ENCODE assay signal across 1 cellular context in the genomic region with DNA sequence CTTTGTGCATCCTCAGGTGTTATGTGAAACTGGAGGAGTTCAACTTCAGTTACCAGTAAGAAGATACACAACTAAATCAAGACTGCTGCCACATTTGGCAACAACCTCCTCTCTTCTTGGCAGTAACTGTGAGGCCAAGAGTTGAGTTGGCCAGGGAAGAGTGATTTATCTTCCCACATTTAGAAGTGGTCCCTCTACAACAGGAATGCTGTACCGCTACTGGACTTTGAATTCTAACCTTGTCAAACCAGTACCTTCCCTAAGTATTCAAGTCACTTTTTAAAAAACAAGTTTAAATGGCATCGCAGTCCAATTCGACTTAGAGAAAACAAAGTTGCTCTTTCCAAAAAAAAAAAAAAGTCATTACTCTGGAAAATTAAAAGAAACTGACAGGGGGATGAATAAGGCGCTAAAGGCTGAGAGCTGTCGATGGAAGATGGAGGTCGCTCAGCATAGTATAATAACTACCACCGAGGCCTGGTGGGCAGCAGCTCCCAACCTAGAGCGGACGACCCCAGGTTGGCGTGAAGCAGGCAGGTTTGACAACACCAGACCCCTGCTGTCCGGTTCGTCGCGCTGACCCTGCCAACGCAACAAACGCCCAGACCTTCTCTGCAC.
TF ChIP-seq lines count a peak whose summit lies in the region.

No MANE protein-coding gene starts in this region.

TF ChIP-seq in HepG2, 621 proteins besides CTCF, POLR2A, EP300 and RAD21 (continued from another document and continues in another):
- TF ChIP-seq, protein P1, sequence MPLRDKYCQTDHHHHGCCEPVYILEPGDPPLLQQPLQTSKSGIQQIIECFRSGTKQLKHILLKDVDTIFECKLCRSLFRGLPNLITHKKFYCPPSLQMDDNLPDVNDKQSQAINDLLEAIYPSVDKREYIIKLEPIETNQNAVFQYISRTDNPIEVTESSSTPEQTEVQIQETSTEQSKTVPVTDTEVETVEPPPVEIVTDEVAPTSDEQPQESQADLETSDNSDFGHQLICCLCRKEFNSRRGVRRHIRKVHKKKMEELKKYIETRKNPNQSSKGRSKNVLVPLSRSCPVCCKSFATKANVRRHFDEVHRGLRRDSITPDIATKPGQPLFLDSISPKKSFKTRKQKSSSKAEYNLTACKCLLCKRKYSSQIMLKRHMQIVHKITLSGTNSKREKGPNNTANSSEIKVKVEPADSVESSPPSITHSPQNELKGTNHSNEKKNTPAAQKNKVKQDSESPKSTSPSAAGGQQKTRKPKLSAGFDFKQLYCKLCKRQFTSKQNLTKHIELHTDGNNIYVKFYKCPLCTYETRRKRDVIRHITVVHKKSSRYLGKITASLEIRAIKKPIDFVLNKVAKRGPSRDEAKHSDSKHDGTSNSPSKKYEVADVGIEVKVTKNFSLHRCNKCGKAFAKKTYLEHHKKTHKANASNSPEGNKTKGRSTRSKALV (CRISPR knock-in tag; IDR thresholded peaks at IDR 0.05), result 0 out of 2 replicates have a peak, but pooled peaks have one; percentile 41
- TF ChIP-seq SP1 (IDR thresholded peaks at IDR 0.05), result no peak
- TF ChIP-seq SP1 (CRISPR knock-in tag; IDR thresholded peaks at IDR 0.05), result 0 out of 2 replicates have a peak, but pooled peaks have one; percentile 28
- 0 out of 2 replicates have a peak, but pooled peaks have one; percentile 45 for TF ChIP-seq ZNF20 (CRISPR knock-in tag; IDR thresholded peaks at IDR 0.05)
- TF ChIP-seq ZNF790 (CRISPR knock-in tag; IDR thresholded peaks at IDR 0.05; ENCODE audit: borderline replicate concordance), result 0 out of 2 replicates have a peak, but pooled peaks have one; percentile 22
- TF ChIP-seq, protein P2, sequence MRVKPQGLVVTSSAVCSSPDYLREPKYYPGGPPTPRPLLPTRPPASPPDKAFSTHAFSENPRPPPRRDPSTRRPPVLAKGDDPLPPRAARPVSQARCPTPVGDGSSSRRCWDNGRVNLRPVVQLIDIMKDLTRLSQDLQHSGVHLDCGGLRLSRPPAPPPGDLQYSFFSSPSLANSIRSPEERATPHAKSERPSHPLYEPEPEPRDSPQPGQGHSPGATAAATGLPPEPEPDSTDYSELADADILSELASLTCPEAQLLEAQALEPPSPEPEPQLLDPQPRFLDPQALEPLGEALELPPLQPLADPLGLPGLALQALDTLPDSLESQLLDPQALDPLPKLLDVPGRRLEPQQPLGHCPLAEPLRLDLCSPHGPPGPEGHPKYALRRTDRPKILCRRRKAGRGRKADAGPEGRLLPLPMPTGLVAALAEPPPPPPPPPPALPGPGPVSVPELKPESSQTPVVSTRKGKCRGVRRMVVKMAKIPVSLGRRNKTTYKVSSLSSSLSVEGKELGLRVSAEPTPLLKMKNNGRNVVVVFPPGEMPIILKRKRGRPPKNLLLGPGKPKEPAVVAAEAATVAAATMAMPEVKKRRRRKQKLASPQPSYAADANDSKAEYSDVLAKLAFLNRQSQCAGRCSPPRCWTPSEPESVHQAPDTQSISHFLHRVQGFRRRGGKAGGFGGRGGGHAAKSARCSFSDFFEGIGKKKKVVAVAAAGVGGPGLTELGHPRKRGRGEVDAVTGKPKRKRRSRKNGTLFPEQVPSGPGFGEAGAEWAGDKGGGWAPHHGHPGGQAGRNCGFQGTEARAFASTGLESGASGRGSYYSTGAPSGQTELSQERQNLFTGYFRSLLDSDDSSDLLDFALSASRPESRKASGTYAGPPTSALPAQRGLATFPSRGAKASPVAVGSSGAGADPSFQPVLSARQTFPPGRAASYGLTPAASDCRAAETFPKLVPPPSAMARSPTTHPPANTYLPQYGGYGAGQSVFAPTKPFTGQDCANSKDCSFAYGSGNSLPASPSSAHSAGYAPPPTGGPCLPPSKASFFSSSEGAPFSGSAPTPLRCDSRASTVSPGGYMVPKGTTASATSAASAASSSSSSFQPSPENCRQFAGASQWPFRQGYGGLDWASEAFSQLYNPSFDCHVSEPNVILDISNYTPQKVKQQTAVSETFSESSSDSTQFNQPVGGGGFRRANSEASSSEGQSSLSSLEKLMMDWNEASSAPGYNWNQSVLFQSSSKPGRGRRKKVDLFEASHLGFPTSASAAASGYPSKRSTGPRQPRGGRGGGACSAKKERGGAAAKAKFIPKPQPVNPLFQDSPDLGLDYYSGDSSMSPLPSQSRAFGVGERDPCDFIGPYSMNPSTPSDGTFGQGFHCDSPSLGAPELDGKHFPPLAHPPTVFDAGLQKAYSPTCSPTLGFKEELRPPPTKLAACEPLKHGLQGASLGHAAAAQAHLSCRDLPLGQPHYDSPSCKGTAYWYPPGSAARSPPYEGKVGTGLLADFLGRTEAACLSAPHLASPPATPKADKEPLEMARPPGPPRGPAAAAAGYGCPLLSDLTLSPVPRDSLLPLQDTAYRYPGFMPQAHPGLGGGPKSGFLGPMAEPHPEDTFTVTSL (CRISPR knock-in tag; IDR thresholded peaks at IDR 0.05; ENCODE audit: borderline replicate concordance), result peak; percentile 51
- TF ChIP-seq SAP130 (CRISPR knock-in tag; IDR thresholded peaks at IDR 0.05; ENCODE audit: low read depth), result peak; percentile 75
- 0 out of 2 replicates have a peak, but pooled peaks have one; percentile 19 for TF ChIP-seq ZNF710 (CRISPR knock-in tag; IDR thresholded peaks at IDR 0.05; ENCODE audit: borderline replicate concordance)
- TF ChIP-seq HOXA5 (CRISPR knock-in tag; IDR thresholded peaks at IDR 0.05), result peak; percentile 63; the same call in 1 of the 2 replicates
- 0 out of 2 replicates have a peak, but pooled peaks have one; percentile 67 for TF ChIP-seq ZNF484 (CRISPR knock-in tag; IDR thresholded peaks at IDR 0.05; ENCODE audit: borderline replicate concordance, low read depth)
- TF ChIP-seq ZBTB7B (CRISPR knock-in tag; IDR thresholded peaks at IDR 0.05), result peak; percentile 58; the same call in 1 of the 2 replicates
- no peak for TF ChIP-seq BORCS8-MEF2B (CRISPR knock-in tag; IDR thresholded peaks at IDR 0.05)
- 0 out of 2 replicates have a peak, but pooled peaks have one; percentile 37 for TF ChIP-seq ZNF367 (CRISPR knock-in tag; IDR thresholded peaks at IDR 0.05; ENCODE audit: borderline replicate concordance)
- TF ChIP-seq TGIF2 (CRISPR knock-in tag; IDR thresholded peaks at IDR 0.05), result 0 out of 2 replicates have a peak, but pooled peaks have one; percentile 66
- TF ChIP-seq USF2 (IDR thresholded peaks at IDR 0.05; ENCODE audit: low read depth, low read length), result no peak
- TF ChIP-seq USF2 (CRISPR knock-in tag; IDR thresholded peaks at IDR 0.05; ENCODE audit: borderline replicate concordance), result peak; percentile 51; the same call in 1 of the 2 replicates
- TF ChIP-seq ZBTB8A (CRISPR knock-in tag; IDR thresholded peaks at IDR 0.05; ENCODE audit: borderline replicate concordance, low read depth), result 0 out of 2 replicates have a peak, but pooled peaks have one; percentile 33
- no peak for TF ChIP-seq ZBTB40 (IDR thresholded peaks at IDR 0.05)
- 0 out of 2 replicates have a peak, but pooled peaks have one; percentile 52 for TF ChIP-seq ZBTB40 (CRISPR knock-in tag; IDR thresholded peaks at IDR 0.05)
- TF ChIP-seq DMTF1 (CRISPR knock-in tag; IDR thresholded peaks at IDR 0.05), result peak; percentile 42; the same call in 1 of the 2 replicates
- TF ChIP-seq CCAR2 (optimal IDR thresholded peaks at IDR 0.05; ENCODE audit: low read depth, low read length), result no peak
